15 cellular contexts compared by ENCODE assay signal in genomic region chr9:22097712-22098111, GRCh38.
DNase-seq lines count a peak whose midpoint lies in the region; ATAC-seq and TF ChIP-seq lines count a peak whose summit lies in the region.
"Had no signal": no experiment of that assay in that cellular context is flagged by ENCODE, and none has a peak within 500 bp of the region (broad histone marks: within the 10 kb centered on the region; RNA-seq: fewer than 3 reads in every experiment).

No MANE protein-coding gene starts in this region.

- H3K27ac ChIP-seq in foreskin keratinocyte: peak overlapping the region; percentile 56

- H3K27me3 ChIP-seq in foreskin keratinocyte: no peaks in the 10 kb centered on the region

- peak; percentile 40 for ATAC-seq in WTC11
- peak; percentile 88 for ATAC-seq in foreskin keratinocyte
- ATAC-seq in stimulated activated naive CD8-positive, alpha-beta T cell treated with anti-CD3 and anti-CD28 coated beads, Interleukin-15, Interleukin-2, amounts not matched to agents 100 U/mL and 50 U/mL, for 24 hours: peak; percentile 91
- ATAC-seq in GM21381 (IDR thresholded peaks at IDR 0.05; ENCODE audit: unreplicated experiment): no peak

- peaks cover 14% of the 10 kb centered on the region for H3K4me1 Mint-ChIP-seq in WTC11

- peaks cover 21% of the 10 kb centered on the region for H3K4me1 ChIP-seq in foreskin keratinocyte

- peak; percentile 30 for DNase-seq in SIG-M5 treated with dmso at 0.1 percent for 504 hours (lab: John Stamatoyannopoulos, UW; ENCODE audit: unreplicated experiment)
- no peak for DNase-seq in SIG-M5 (lab: John Stamatoyannopoulos, UW)
- DNase-seq in WTC11 (ENCODE audit: low spot score): no peak
- DNase-seq in foreskin keratinocyte: peak; percentile 80 to 88
- no peak for DNase-seq in stimulated activated naive CD8-positive, alpha-beta T cell treated with anti-CD3 and anti-CD28 coated beads, Interleukin-15, Interleukin-2, amounts not matched to agents 100 U/mL and 50 U/mL, for 24 hours
- no peak for DNase-seq in HEK293T (ENCODE audit: extremely low spot score)
- no peak for DNase-seq in mucosa of gallbladder (ENCODE audit: low spot score)
- DNase-seq: 8988T; H9; NCI-H1417; NK-92 treated with Interleukin-12 subunit alpha and Interleukin-12 subunit beta, amount 100 ng/mL, for 24 hours; stimulated activated CD4-positive, alpha-beta T cell treated with anti-CD3 and anti-CD28 coated beads, Interleukin-12 subunit alpha, Interleukin-12 subunit beta, amount 100 ng/mL, for 4 hours had no signal

- TF ChIP-seq CTCF in WTC11 (IDR thresholded peaks at IDR 0.05) (no peak), foreskin keratinocyte (conservative IDR thresholded peaks at IDR 0.05) (no peak)

- no peak overlapping the region for H3K27ac Mint-ChIP-seq in WTC11
- H3K27ac Mint-ChIP-seq: activated naive CD8-positive, alpha-beta T cell; H9; stimulated activated naive CD8-positive, alpha-beta T cell treated with anti-CD3 and anti-CD28 coated beads, Interleukin-15, Interleukin-2, amounts not matched to agents 100 ng/mL and 50 ng/mL, for 24 hours had no signal

- H3K36me3 Mint-ChIP-seq in WTC11: no peaks in the 10 kb centered on the region

- no peaks in the 10 kb centered on the region for H3K9me3 Mint-ChIP-seq in WTC11
- H3K9me3 Mint-ChIP-seq: H9; stimulated activated naive CD8-positive, alpha-beta T cell treated with anti-CD3 and anti-CD28 coated beads, Interleukin-15, Interleukin-2, amounts not matched to agents 100 ng/mL and 50 ng/mL, for 24 hours had no signal

- no peaks in the 10 kb centered on the region for H3K27me3 Mint-ChIP-seq in WTC11 (ENCODE audit: low read depth)

- CTCF ChIA-PET in WTC11 (lab: Charles Lee): no interaction called here
- CTCF ChIA-PET in HEK293T (lab: Yijun Ruan, JAX): no interaction called here

- H3K4me3 Mint-ChIP-seq in WTC11: no peak overlapping the region
- H3K4me3 Mint-ChIP-seq: activated naive CD8-positive, alpha-beta T cell; H9; stimulated activated naive CD8-positive, alpha-beta T cell treated with anti-CD3 and anti-CD28 coated beads, Interleukin-15, Interleukin-2, amounts not matched to agents 100 ng/mL and 50 ng/mL, for 24 hours had no signal

- POLR2A ChIA-PET in WTC11 (lab: Charles Lee): no interaction called here
- POLR2A ChIA-PET in HEK293T (lab: Yijun Ruan, JAX): no interaction called here

TF ChIP-seq in WTC11, 78 proteins besides CTCF, POLR2A, EP300 and RAD21 (continues in another document):
- TF ChIP-seq PRRX2 (CRISPR knock-in tag; IDR thresholded peaks at IDR 0.05): no peak
- TF ChIP-seq USF2 (CRISPR knock-in tag; IDR thresholded peaks at IDR 0.05): no peak
- no peak for TF ChIP-seq MYBL2 (CRISPR knock-in tag; IDR thresholded peaks at IDR 0.05)
- no peak for TF ChIP-seq ZNF281 (CRISPR knock-in tag; IDR thresholded peaks at IDR 0.05)
- TF ChIP-seq, protein P1, sequence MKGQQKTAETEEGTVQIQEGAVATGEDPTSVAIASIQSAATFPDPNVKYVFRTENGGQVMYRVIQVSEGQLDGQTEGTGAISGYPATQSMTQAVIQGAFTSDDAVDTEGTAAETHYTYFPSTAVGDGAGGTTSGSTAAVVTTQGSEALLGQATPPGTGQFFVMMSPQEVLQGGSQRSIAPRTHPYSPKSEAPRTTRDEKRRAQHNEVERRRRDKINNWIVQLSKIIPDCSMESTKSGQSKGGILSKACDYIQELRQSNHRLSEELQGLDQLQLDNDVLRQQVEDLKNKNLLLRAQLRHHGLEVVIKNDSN (CRISPR knock-in tag; IDR thresholded peaks at IDR 0.05): no peak
- TF ChIP-seq ZNF396 (CRISPR knock-in tag; IDR thresholded peaks at IDR 0.05; ENCODE audit: borderline replicate concordance): no peak

TF ChIP-seq in HEK293T, 16 proteins besides CTCF, POLR2A, EP300 and RAD21:
- no peak for TF ChIP-seq BHLHE40 (IDR thresholded peaks at IDR 0.05; ENCODE audit: borderline replicate concordance)

Comparison
In these comparisons a context has a peak if more than half of its experiments do, and no peak if none do; other contexts are left out.
1. DNase-seq: peak in SIG-M5 treated with dmso at 0.1 percent for 504 hours (single experiment) and foreskin keratinocyte (2 of 2); none in SIG-M5 (single experiment), WTC11 (single experiment), stimulated activated naive CD8-positive, alpha-beta T cell treated with anti-CD3 and anti-CD28 coated beads, Interleukin-15, Interleukin-2, amounts not matched to agents 100 U/mL and 50 U/mL, for 24 hours (single experiment), HEK293T (single experiment) and mucosa of gallbladder (single experiment).